ENCODE assay signal across 8 cellular contexts in genomic region chr19:1104452-1105216, GRCh38. TPM values are rescaled to one million over a fixed set of nuclear protein-coding genes. Genes with fewer than 3 reads are reported as not detected.
DNase-seq lines count a peak whose midpoint lies in the region; ATAC-seq and TF ChIP-seq lines count a peak whose summit lies in the region.

No MANE protein-coding gene starts in this region.

- TF ChIP-seq POLR2A in lower leg skin (IDR thresholded peaks at IDR 0.05) = no peak

- DNase-seq in NCI-H1417 (lab: John Stamatoyannopoulos, UW) = peak; percentile 69 to 91 (median 91)
- DNase-seq in NCI-H1417 treated with DMSO at 0.1 percent for 48 hours (lab: John Stamatoyannopoulos, UW) = no peak
- peak; percentile 52 for DNase-seq in NCI-H2171 treated with DMSO at 0.1 percent for 48 hours (lab: John Stamatoyannopoulos, UW)
- peak; percentile 75 to 78 for DNase-seq in activated CD4-positive, alpha-beta T cell treated with anti-CD3 and anti-CD28 coated beads, Interleukin-2, amount 50 U/mL, for 48 hours
- DNase-seq in ecto neural progenitor cell (ENCODE audit: low spot score) = peak; percentile 86
- DNase-seq in lower leg skin (ENCODE audit: low spot score in 2 of 2) = peak in 1 of 2 donors; percentile 95
- peak; percentile 65 to 74 for DNase-seq in stimulated activated CD4-positive, alpha-beta T cell treated with anti-CD3 and anti-CD28 coated beads, Interleukin-4, amount 100 ng/mL, for 4 hours

- TF ChIP-seq CTCF in lower leg skin (IDR thresholded peaks at IDR 0.05) = no peak

- intact Hi-C loops in lower leg skin (cut with DNase I; ENCODE audit: low total_unique reads) = loop anchor here (5.0 kb wide), 1 partner anchor 163 kb away; the partner anchor contains the start of gene CIRBP

- WGBS in lower leg skin, 2 donors = 0% methylated on average over 9 to 22 of the region's 92 CpGs

- peak overlapping the region; percentile 67 for H3K4me3 ChIP-seq in lower leg skin (ENCODE audit: low read depth, poor library complexity, severe bottlenecking)

- ATAC-seq in HG02840 (IDR thresholded peaks at IDR 0.05; ENCODE audit: low FRiP score, unreplicated experiment) = peak; percentile 27

RNA-seq across cellular contexts. Expression of gene GPX4, which starts 0.8 kb away (rescaled TPM):
- 100 to 1,000 TPM; 375 to 507 (median 469) TPM for total RNA-seq in lower leg skin

RNA-seq across cellular contexts. Expression of gene POLR2E, which starts 9.5 kb away (rescaled TPM):
- total RNA-seq in lower leg skin = 100 to 1,000 TPM in 3 of 4 donors, 10 to 100 TPM in 1; 93.3 to 198 (median 123) TPM

RNA-seq across cellular contexts. Expression of gene ARHGAP45, which starts 37.7 kb away (rescaled TPM):
- total RNA-seq in lower leg skin = 10 to 100 TPM; 12.4 to 36.0 (median 14.4) TPM
